Comparison of ENCODE assay signal across 13 cellular contexts in the genomic region with DNA sequence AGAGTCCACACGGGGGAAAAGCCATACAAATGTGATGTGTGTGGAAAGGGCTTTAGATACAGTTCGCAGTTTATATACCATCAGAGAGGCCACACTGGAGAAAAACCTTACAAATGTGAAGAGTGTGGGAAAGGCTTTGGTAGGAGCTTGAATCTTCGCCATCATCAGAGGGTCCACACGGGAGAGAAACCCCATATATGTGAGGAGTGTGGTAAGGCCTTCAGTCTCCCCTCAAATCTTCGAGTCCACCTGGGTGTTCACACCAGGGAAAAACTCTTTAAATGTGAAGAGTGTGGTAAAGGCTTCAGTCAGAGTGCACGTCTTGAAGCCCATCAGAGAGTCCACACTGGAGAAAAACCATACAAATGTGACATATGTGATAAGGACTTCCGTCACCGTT. TPM values are rescaled to one million over a fixed set of nuclear protein-coding genes. Genes with fewer than 3 reads are reported as not detected.
A peak's percentile ranks its signal among the peaks of the same experiment; 100 is the strongest.
DNase-seq lines count a peak whose midpoint lies in the region; ATAC-seq and TF ChIP-seq lines count a peak whose summit lies in the region.
"Had no signal": no experiment of that assay in that cellular context is flagged by ENCODE, and none has a peak within 500 bp of the region (broad histone marks: within the 10 kb centered on the region; RNA-seq: fewer than 3 reads in every experiment).

No MANE protein-coding gene starts in this region.

- no peaks in the 10 kb centered on the region for H3K79me1 ChIP-seq in mesendoderm (ENCODE audit: low read length)

- H4K5ac ChIP-seq in mesendoderm (ENCODE audit: low read length): no peak overlapping the region

- no peaks in the 10 kb centered on the region for H3F3A ChIP-seq in PC-3 (ENCODE audit: low read length, unreplicated experiment)

- H3K9ac ChIP-seq in PC-3 (ENCODE audit: low read length): no peak overlapping the region
- H3K9ac ChIP-seq in mesendoderm (ENCODE audit: low read length): no peak overlapping the region
- H3K9ac ChIP-seq in subcutaneous abdominal adipose tissue (ENCODE audit: low read length in 5 of 5): no peak overlapping the region

- no peak overlapping the region for H3K4me2 ChIP-seq in PC-3 (ENCODE audit: low read length)
- no peak overlapping the region for H3K4me2 ChIP-seq in mesendoderm (ENCODE audit: low read length)

- no peak overlapping the region for H3K56ac ChIP-seq in mesendoderm (ENCODE audit: low read length)

- no peak overlapping the region for H2AFZ ChIP-seq in PC-3 (ENCODE audit: low read length)

- no peak overlapping the region for H3K4ac ChIP-seq in mesendoderm (ENCODE audit: low read depth, low read length)

- no peak overlapping the region for H2BK5ac ChIP-seq in mesendoderm (ENCODE audit: low read length)

- CTCF ChIA-PET in PC-3 (lab: Charles Lee): no interaction called here

- intact Hi-C loops in PC-3 (cut with micrococcal nuclease): no loop called here

- POLR2A ChIA-PET in PC-3 (lab: Charles Lee; ENCODE audit: unreplicated experiment): no interaction called here

- H4K8ac ChIP-seq in mesendoderm (ENCODE audit: low read depth, low read length): no peak overlapping the region

- H3K27me3 ChIP-seq in PC-3 (ENCODE audit: low read length) (no peaks in the 10 kb centered on the region), mesendoderm (ENCODE audit: insufficient read depth, low read length, poor library complexity) (no peaks in the 10 kb centered on the region), subcutaneous abdominal adipose tissue (ENCODE audit: control insufficient read depth in 5 of 5, insufficient read depth in 4 of 5, low read length in 5 of 5) (no peaks in the 10 kb centered on the region)

- no peak overlapping the region for H2AK5ac ChIP-seq in mesendoderm (ENCODE audit: low read length)

- no peak overlapping the region for H3K23ac ChIP-seq in mesendoderm (ENCODE audit: low read length)

- no peaks in the 10 kb centered on the region for H3K4me1 ChIP-seq in PC-3 (ENCODE audit: insufficient read depth, low read length)
- no peaks in the 10 kb centered on the region for H3K4me1 ChIP-seq in mesendoderm (ENCODE audit: control insufficient read depth, low read depth, low read length)
- H3K4me1 ChIP-seq in subcutaneous abdominal adipose tissue (ENCODE audit: control insufficient read depth in 5 of 5, insufficient read depth in 5 of 5, low read length in 5 of 5): no peaks in the 10 kb centered on the region

- H3K9me3 ChIP-seq in PC-3 (ENCODE audit: low read length) (no peaks in the 10 kb centered on the region), subcutaneous abdominal adipose tissue (ENCODE audit: control insufficient read depth in 5 of 5, low read length in 5 of 5) (peaks cover 68 to 100% (median 89%) of the 10 kb centered on the region in 5 donors)

- BruUV-seq in PC-3 (replicated peaks; lab: Mats Ljungman, UMichigan): TSS peak; percentile 6

- no CpG with 5 or more reads among the region's 8 CpGs for WGBS in mesendoderm (ENCODE audit: extremely low coverage, insufficient coverage, low lambda C conversion rate)

- no peak overlapping the region for H2BK120ac ChIP-seq in mesendoderm (ENCODE audit: low read depth, low read length)

- no peak for ATAC-seq in PC-3

- H3K4me3 ChIP-seq in PC-3 (ENCODE audit: low read length): no peak overlapping the region
- peak overlapping the region; percentile 29 for H3K4me3 ChIP-seq in coronary artery
- H3K4me3 ChIP-seq in mesendoderm (ENCODE audit: low read length): peak overlapping the region; percentile 5
- H3K4me3 ChIP-seq in subcutaneous abdominal adipose tissue (ENCODE audit: low read depth in 1 of 5, low read length in 5 of 5): peak overlapping the region; percentile 4 to 53 (median 42)

- H3K79me2 ChIP-seq in PC-3 (ENCODE audit: low read length): no peaks in the 10 kb centered on the region
- H3K79me2 ChIP-seq in mesendoderm (ENCODE audit: control insufficient read depth, insufficient read depth, low read length): no peaks in the 10 kb centered on the region

- no peak overlapping the region for H3K18ac ChIP-seq in mesendoderm (ENCODE audit: low read length)

- H4K20me1 ChIP-seq in PC-3 (ENCODE audit: low read length): no peaks in the 10 kb centered on the region

- no peak for TF ChIP-seq CTCF in PC-3 (conservative IDR thresholded peaks at IDR 0.05; ENCODE audit: low read depth, low read length)
- TF ChIP-seq CTCF in coronary artery (IDR thresholded peaks at IDR 0.05): no peak

- H3K27ac ChIP-seq in PC-3 (ENCODE audit: low read length) (no peak overlapping the region), coronary artery (no peak overlapping the region), mesendoderm (ENCODE audit: low read depth, low read length) (no peak overlapping the region), subcutaneous abdominal adipose tissue (ENCODE audit: low read depth, low read length) (no peak overlapping the region)

- peaks cover 45% of the 10 kb centered on the region for H3K36me3 ChIP-seq in PC-3 (ENCODE audit: low read depth, low read length)
- H3K36me3 ChIP-seq in mesendoderm (ENCODE audit: control insufficient read depth, insufficient read depth, low read length): peaks cover 18% of the 10 kb centered on the region
- peaks cover 54 to 57% (median 54%) of the 10 kb centered on the region in 5 donors for H3K36me3 ChIP-seq in subcutaneous abdominal adipose tissue (ENCODE audit: control insufficient read depth in 5 of 5, insufficient read depth in 5 of 5, low read length in 5 of 5)

- no peaks in the 10 kb centered on the region for H3K9me2 ChIP-seq in PC-3 (replicated peaks; ENCODE audit: low read length)

- DNase-seq in PC-3 (no peak), coronary artery (ENCODE audit: low spot score) (no peak), mesendoderm (no peak), NCI-H1417 treated with DMSO at 0.1 percent for 48 hours (lab: John Stamatoyannopoulos, UW) (no peak), DMS153 treated with DMSO at 0.1 percent for 48 hours (lab: John Stamatoyannopoulos, UW; ENCODE audit: unreplicated experiment) (no peak)
- no peak for DNase-seq in stimulated activated CD8-positive, alpha-beta memory T cell treated with anti-CD3 and anti-CD28 coated beads, Interleukin-4, amount 100 ng/mL, for 48 hours
- DNase-seq: C1 segment of cervical spinal cord; CD4-positive, alpha-beta T cell; DMS79 treated with DMSO at 0.1 percent for 48 hours; EL; GOT3; H9 had no signal

- H2BK15ac ChIP-seq in mesendoderm (replicated peaks; ENCODE audit: low read depth): no peak overlapping the region

RNA-seq across cellular contexts. Expression of a gene that starts 23.3 kb away (rescaled TPM):
- total RNA-seq in PC-3 (2014; rRNA removed): 0.69 and 0.73 TPM in 2 replicates
- 1.1 TPM for polyA plus RNA-seq in mesendoderm (2013, experiment 1 of 2)
- polyA plus RNA-seq in mesendoderm (2013, experiment 2 of 2): 1.2 TPM

RNA-seq across cellular contexts. Expression of a gene that starts 24.1 kb away (rescaled TPM):
- 4.9 and 8.7 TPM in 2 replicates for total RNA-seq in PC-3 (2014; rRNA removed)
- polyA plus RNA-seq in mesendoderm (2013, experiment 1 of 2): 10.0 TPM
- 9.6 TPM for polyA plus RNA-seq in mesendoderm (2013, experiment 2 of 2)
